In genomic region chr1:37020653-37021277, GRCh38 we compare ENCODE assay signal across 15 cellular contexts. TPM values are rescaled to one million over a fixed set of nuclear protein-coding genes. Genes with fewer than 3 reads are reported as not detected.
DNase-seq lines count a peak whose midpoint lies in the region; ATAC-seq and TF ChIP-seq lines count a peak whose summit lies in the region.
"Had no signal": no experiment of that assay in that cellular context is flagged by ENCODE, and none has a peak within 500 bp of the region (broad histone marks: within the 10 kb centered on the region; RNA-seq: fewer than 3 reads in every experiment).

No MANE protein-coding gene starts in this region.

- no peaks in the 10 kb centered on the region for H3K9me2 ChIP-seq in neural cell (ENCODE audit: insufficient read depth, low read length)

- H3K9ac ChIP-seq in neural cell (ENCODE audit: low read length): no peak overlapping the region

- no peak for TF ChIP-seq RAD21 in neural cell (conservative IDR thresholded peaks at IDR 0.05)

- H3K27ac ChIP-seq in neural cell (ENCODE audit: low read length): no peak overlapping the region
- H3K27ac ChIP-seq: lower lobe of right lung had no signal

- H2AFZ ChIP-seq in neural cell (ENCODE audit: low read depth, low read length): no peak overlapping the region

- no peaks in the 10 kb centered on the region for H3F3A ChIP-seq in neural cell (ENCODE audit: insufficient read depth, low read length, poor library complexity, severe bottlenecking)

- H3K4me2 ChIP-seq in neural cell (ENCODE audit: low read length): no peak overlapping the region

- H3K4me3 Mint-ChIP-seq in activated CD4-positive, alpha-beta T cell treated with anti-CD3 and anti-CD28 coated beads for 36 hours: no peak overlapping the region
- no peak overlapping the region for H3K4me3 Mint-ChIP-seq in activated CD8-positive, alpha-beta T cell treated with anti-CD3 and anti-CD28 coated beads for 36 hours

- no peak overlapping the region for H3K27ac Mint-ChIP-seq in activated CD4-positive, alpha-beta T cell treated with anti-CD3 and anti-CD28 coated beads for 36 hours
- H3K27ac Mint-ChIP-seq in activated CD8-positive, alpha-beta T cell treated with anti-CD3 and anti-CD28 coated beads for 36 hours: no peak overlapping the region
- H3K27ac Mint-ChIP-seq: activated T-helper 2 cell treated with anti-CD3 and anti-CD28 coated beads, Interferon-gamma antibody, Interleukin-2, Interleukin-4, amounts not matched to agents 10 μg/mL and 5 μg/mL and 100 μg/mL, durations not matched to agents 14 hours and 24 hours and 36 hours had no signal

- H3K9me3 ChIP-seq in neural cell (ENCODE audit: low read length): no peaks in the 10 kb centered on the region
- H3K9me3 ChIP-seq: lower lobe of right lung had no signal

- H3K27me3 ChIP-seq in neural cell (ENCODE audit: insufficient read depth, low read depth, low read length): no peaks in the 10 kb centered on the region

- DNase-seq in activated CD4-positive, alpha-beta T cell treated with anti-CD3 and anti-CD28 coated beads for 36 hours: peak; percentile 51
- DNase-seq in activated CD4-positive, alpha-beta T cell treated with anti-CD3 and anti-CD28 coated beads, Interleukin-2, amount 50 U/mL, for 1 hour: no peak
- DNase-seq in Kasumi-1 (lab: John Stamatoyannopoulos, UW) (peak; percentile 23 to 31), NCI-H82 (lab: John Stamatoyannopoulos, UW) (no peak)
- DNase-seq in activated CD8-positive, alpha-beta T cell treated with anti-CD3 and anti-CD28 coated beads for 36 hours: peak; percentile 31
- no peak for DNase-seq in stimulated activated CD4-positive, alpha-beta T cell treated with anti-CD3 and anti-CD28 coated beads, Interleukin-4, amount 100 ng/mL, for 24 hours
- DNase-seq: lower lobe of right lung, NCI-H526 treated with DMSO at 0.1 percent for 48 hours, T-helper 9 cell had no signal

- no peaks in the 10 kb centered on the region for H3K79me2 ChIP-seq in neural cell (replicated peaks; ENCODE audit: insufficient read depth, low read length)

- no peaks in the 10 kb centered on the region for H3K4me1 Mint-ChIP-seq in activated CD4-positive, alpha-beta T cell treated with anti-CD3 and anti-CD28 coated beads for 36 hours
- H3K4me1 Mint-ChIP-seq in activated CD8-positive, alpha-beta T cell treated with anti-CD3 and anti-CD28 coated beads for 36 hours (ENCODE audit: low read depth): no peaks in the 10 kb centered on the region

- H3K4me3 ChIP-seq in neural cell (ENCODE audit: low read length): no peak overlapping the region
- H3K4me3 ChIP-seq: lower lobe of right lung had no signal

- intact Hi-C loops in activated CD4-positive, alpha-beta T cell treated with anti-CD3 and anti-CD28 coated beads for 36 hours (cut with DNase I, micrococcal nuclease): loop anchor here in 1 of 2 experiments (10.0 kb wide), 1 partner anchor 316 kb away; no protein-coding TSS in a partner anchor
- intact Hi-C loops in activated CD8-positive, alpha-beta T cell treated with anti-CD3 and anti-CD28 coated beads for 36 hours (cut with micrococcal nuclease): no loop called here

- no peaks in the 10 kb centered on the region for H3K36me3 Mint-ChIP-seq in activated CD4-positive, alpha-beta T cell treated with anti-CD3 and anti-CD28 coated beads for 36 hours (ENCODE audit: low read depth)
- no peaks in the 10 kb centered on the region for H3K36me3 Mint-ChIP-seq in activated CD8-positive, alpha-beta T cell treated with anti-CD3 and anti-CD28 coated beads for 36 hours (ENCODE audit: low read depth)

- CTCF ChIA-PET in activated CD4-positive, alpha-beta T cell treated with anti-CD3 and anti-CD28 coated beads for 36 hours (lab: Charles Lee): interaction anchor here (0.6 kb wide), 1 partner anchor 72 kb away, joined by 3 read pairs; no protein-coding TSS in a partner anchor
- CTCF ChIA-PET in activated CD8-positive, alpha-beta T cell treated with anti-CD3 and anti-CD28 coated beads for 36 hours (lab: Charles Lee): no interaction called here

- no peaks in the 10 kb centered on the region for H3K9me3 Mint-ChIP-seq in activated CD4-positive, alpha-beta T cell treated with anti-CD3 and anti-CD28 coated beads for 36 hours (ENCODE audit: low read depth)
- no peaks in the 10 kb centered on the region for H3K9me3 Mint-ChIP-seq in activated CD8-positive, alpha-beta T cell treated with anti-CD3 and anti-CD28 coated beads for 36 hours
- H3K9me3 Mint-ChIP-seq: activated T-helper 2 cell treated with anti-CD3 and anti-CD28 coated beads, Interferon-gamma antibody, Interleukin-2, Interleukin-4, amounts not matched to agents 10 μg/mL and 5 μg/mL and 100 μg/mL, durations not matched to agents 14 hours and 24 hours and 36 hours had no signal

- POLR2A ChIA-PET in activated CD4-positive, alpha-beta T cell treated with anti-CD3 and anti-CD28 coated beads for 36 hours (lab: Charles Lee): no interaction called here
- POLR2A ChIA-PET in activated CD8-positive, alpha-beta T cell treated with anti-CD3 and anti-CD28 coated beads for 36 hours (lab: Charles Lee): no interaction called here

- ATAC-seq in activated CD4-positive, alpha-beta T cell treated with anti-CD3 and anti-CD28 coated beads for 36 hours: no peak
- no peak for ATAC-seq in activated CD8-positive, alpha-beta T cell treated with anti-CD3 and anti-CD28 coated beads for 36 hours
- no peak for ATAC-seq in HG02642 (IDR thresholded peaks at IDR 0.05; ENCODE audit: poor library complexity, unreplicated experiment)
- ATAC-seq: lower lobe of right lung had no signal

- no peaks in the 10 kb centered on the region for H3K36me3 ChIP-seq in neural cell (ENCODE audit: insufficient read depth, low read length)
- H3K36me3 ChIP-seq: lower lobe of right lung had no signal

- TF ChIP-seq CTCF in activated CD8-positive, alpha-beta T cell treated with anti-CD3 and anti-CD28 coated beads for 36 hours (IDR thresholded peaks at IDR 0.05): no peak
- TF ChIP-seq CTCF in neural cell (IDR thresholded peaks at IDR 0.05; ENCODE audit: poor library complexity, severe bottlenecking): peak; percentile 17

- H3K27me3 Mint-ChIP-seq in activated CD4-positive, alpha-beta T cell treated with anti-CD3 and anti-CD28 coated beads for 36 hours: peaks cover 16% of the 10 kb centered on the region
- H3K27me3 Mint-ChIP-seq in activated CD8-positive, alpha-beta T cell treated with anti-CD3 and anti-CD28 coated beads for 36 hours: peaks cover 17% of the 10 kb centered on the region

- TF ChIP-seq EP300 in neural cell (conservative IDR thresholded peaks at IDR 0.05; ENCODE audit: poor library complexity, severe bottlenecking): no peak

- H4K20me1 ChIP-seq in neural cell (ENCODE audit: insufficient read depth): no peaks in the 10 kb centered on the region

TF ChIP-seq in neural cell, 6 proteins besides CTCF, POLR2A, EP300 and RAD21:
- TF ChIP-seq SMC3 (conservative IDR thresholded peaks at IDR 0.05; ENCODE audit: poor library complexity) (no peak), MXI1 (conservative IDR thresholded peaks at IDR 0.05; ENCODE audit: poor library complexity, severe bottlenecking) (no peak), REST (IDR thresholded peaks at IDR 0.05; ENCODE audit: borderline replicate concordance) (peak; percentile 74), TAF1 (IDR thresholded peaks at IDR 0.05; ENCODE audit: low read depth) (no peak)

RNA-seq across cellular contexts. Expression of gene GRIK3, which starts 13.6 kb away (rescaled TPM):
- not detected for total RNA-seq in activated CD4-positive, alpha-beta T cell treated with anti-CD3 and anti-CD28 coated beads for 36 hours
- total RNA-seq in activated CD8-positive, alpha-beta T cell treated with anti-CD3 and anti-CD28 coated beads for 36 hours: not detected
- 5.0 and 6.3 TPM in 2 replicates for polyA plus RNA-seq in neural cell
- polyA minus RNA-seq in neural cell: 15.6 and 15.8 TPM in 2 replicates
- total RNA-seq: activated T-helper 2 cell treated with anti-CD3 and anti-CD28 coated beads, Interferon-gamma antibody, Interleukin-2, Interleukin-4, amounts not matched to agents 10 μg/mL and 5 μg/mL and 100 μg/mL, durations not matched to agents 14 hours and 24 hours and 36 hours; chondrocyte; fibroblast of villous mesenchyme; pulmonary artery endothelial cell had no signal

Comparison
In these comparisons a context has a peak if more than half of its experiments do, and no peak if none do; other contexts are left out.
1. DNase-seq: peak in activated CD4-positive, alpha-beta T cell treated with anti-CD3 and anti-CD28 coated beads for 36 hours (single experiment), Kasumi-1 (2 of 2) and activated CD8-positive, alpha-beta T cell treated with anti-CD3 and anti-CD28 coated beads for 36 hours (single experiment); none in activated CD4-positive, alpha-beta T cell treated with anti-CD3 and anti-CD28 coated beads, Interleukin-2, amount 50 U/mL, for 1 hour (single experiment), stimulated activated CD4-positive, alpha-beta T cell treated with anti-CD3 and anti-CD28 coated beads, Interleukin-4, amount 100 ng/mL, for 24 hours (single experiment) and NCI-H82 (single experiment).